10 cellular contexts compared by ENCODE assay signal in the genomic region with DNA sequence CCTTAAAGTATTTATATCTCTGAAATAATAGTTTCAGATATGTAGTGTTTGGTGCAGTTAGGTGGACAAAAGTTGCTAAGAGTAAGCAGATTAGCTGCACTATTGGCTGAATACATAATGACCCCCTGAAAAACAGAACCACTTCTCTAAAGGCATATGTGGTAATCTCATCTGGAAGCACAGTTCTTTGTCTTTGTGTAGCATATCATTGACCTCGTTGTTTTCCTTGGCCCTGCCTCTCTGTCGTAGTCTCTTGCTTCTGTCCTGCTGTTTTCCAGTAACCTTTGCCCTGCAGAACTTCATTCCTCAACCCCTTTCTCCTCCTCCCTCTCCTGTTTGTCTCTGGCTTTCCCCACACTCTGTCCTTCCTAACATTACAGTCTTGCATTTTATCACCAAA. TPM values are rescaled to one million over a fixed set of nuclear protein-coding genes. Genes with fewer than 3 reads are reported as not detected.
A peak's percentile ranks its signal among the peaks of the same experiment; 100 is the strongest.
DNase-seq lines count a peak whose midpoint lies in the region; ATAC-seq and TF ChIP-seq lines count a peak whose summit lies in the region.
"Had no signal": no experiment of that assay in that cellular context is flagged by ENCODE, and none has a peak within 500 bp of the region (broad histone marks: within the 10 kb centered on the region; RNA-seq: fewer than 3 reads in every experiment).

No MANE protein-coding gene starts in this region.

- H3K27ac Mint-ChIP-seq in activated naive CD4-positive, alpha-beta T cell treated with anti-CD3 and anti-CD28 coated beads, Interleukin-2, amount 10 ng/mL, durations not matched to agents 7 days and 5 days, result no peak overlapping the region
- H3K27ac Mint-ChIP-seq in activated naive CD8-positive, alpha-beta T cell treated with anti-CD3 and anti-CD28 coated beads, Interleukin-2, amount 50 U/mL, for 24 hours, result no peak overlapping the region
- H3K27ac Mint-ChIP-seq: CD4-positive, CD25-positive, alpha-beta regulatory T cell had no signal

- ATAC-seq in GM21447 (IDR thresholded peaks at IDR 0.05; ENCODE audit: unreplicated experiment) (peak; percentile 34), left ventricle myocardium superior (peak; percentile 58), GM21619 (IDR thresholded peaks at IDR 0.05; ENCODE audit: unreplicated experiment) (no peak)
- ATAC-seq in activated naive CD8-positive, alpha-beta T cell treated with anti-CD3 and anti-CD28 coated beads, Interleukin-2, amount 50 U/mL, for 24 hours, result no peak
- ATAC-seq: psoas muscle had no signal

- CTCF ChIA-PET in activated naive CD4-positive, alpha-beta T cell treated with anti-CD3 and anti-CD28 coated beads, Interleukin-2, amount 10 ng/mL, durations not matched to agents 7 days and 5 days (lab: Charles Lee), result no interaction called here

- DNase-seq in LoVo (ENCODE audit: low spot score) (peak; percentile 26), left ventricle myocardium superior (no peak), caudate nucleus (lab: John Stamatoyannopoulos, UW) (no peak)
- DNase-seq in activated naive CD4-positive, alpha-beta T cell treated with anti-CD3 and anti-CD28 coated beads, Interleukin-2, amount 10 ng/mL, durations not matched to agents 7 days and 5 days, result no peak
- DNase-seq in activated naive CD8-positive, alpha-beta T cell treated with anti-CD3 and anti-CD28 coated beads, Interleukin-2, amount 50 U/mL, for 24 hours, result no peak
- DNase-seq: CD4-positive, CD25-positive, alpha-beta regulatory T cell; psoas muscle had no signal

- H3K9me3 Mint-ChIP-seq in activated naive CD4-positive, alpha-beta T cell treated with anti-CD3 and anti-CD28 coated beads, Interleukin-2, amount 10 ng/mL, durations not matched to agents 7 days and 5 days, result no peaks in the 10 kb centered on the region
- no peaks in the 10 kb centered on the region for H3K9me3 Mint-ChIP-seq in activated naive CD8-positive, alpha-beta T cell treated with anti-CD3 and anti-CD28 coated beads, Interleukin-2, amount 50 U/mL, for 24 hours

- H3K4me3 Mint-ChIP-seq in activated naive CD4-positive, alpha-beta T cell treated with anti-CD3 and anti-CD28 coated beads, Interleukin-2, amount 10 ng/mL, durations not matched to agents 7 days and 5 days, result no peak overlapping the region
- H3K4me3 Mint-ChIP-seq in activated naive CD8-positive, alpha-beta T cell treated with anti-CD3 and anti-CD28 coated beads, Interleukin-2, amount 50 U/mL, for 24 hours, result no peak overlapping the region
- H3K4me3 Mint-ChIP-seq: CD4-positive, CD25-positive, alpha-beta regulatory T cell had no signal

- H3K36me3 Mint-ChIP-seq in activated naive CD4-positive, alpha-beta T cell treated with anti-CD3 and anti-CD28 coated beads, Interleukin-2, amount 10 ng/mL, durations not matched to agents 7 days and 5 days, result no peaks in the 10 kb centered on the region
- H3K36me3 Mint-ChIP-seq in activated naive CD8-positive, alpha-beta T cell treated with anti-CD3 and anti-CD28 coated beads, Interleukin-2, amount 50 U/mL, for 24 hours (ENCODE audit: low read depth), result no peaks in the 10 kb centered on the region
- H3K36me3 Mint-ChIP-seq: CD4-positive, CD25-positive, alpha-beta regulatory T cell had no signal

- no peaks in the 10 kb centered on the region for H3K4me1 Mint-ChIP-seq in activated naive CD4-positive, alpha-beta T cell treated with anti-CD3 and anti-CD28 coated beads, Interleukin-2, amount 10 ng/mL, durations not matched to agents 7 days and 5 days
- H3K4me1 Mint-ChIP-seq in activated naive CD8-positive, alpha-beta T cell treated with anti-CD3 and anti-CD28 coated beads, Interleukin-2, amount 50 U/mL, for 24 hours, result peaks cover 14% of the 10 kb centered on the region

- intact Hi-C loops in left ventricle myocardium superior (cut with micrococcal nuclease), result no loop called here

- H3K27me3 Mint-ChIP-seq in activated naive CD4-positive, alpha-beta T cell treated with anti-CD3 and anti-CD28 coated beads, Interleukin-2, amount 10 ng/mL, durations not matched to agents 7 days and 5 days, result no peaks in the 10 kb centered on the region
- no peaks in the 10 kb centered on the region for H3K27me3 Mint-ChIP-seq in activated naive CD8-positive, alpha-beta T cell treated with anti-CD3 and anti-CD28 coated beads, Interleukin-2, amount 50 U/mL, for 24 hours

- H3K27ac ChIP-seq in 22Rv1 (peak overlapping the region; percentile 33; the same call in 1 of the 2 replicates), caudate nucleus (ENCODE audit: low read depth, low read length) (no peak overlapping the region)
- H3K27ac ChIP-seq: psoas muscle had no signal

- no peak for TF ChIP-seq CTCF in 22Rv1 (IDR thresholded peaks at IDR 0.05)

RNA-seq across cellular contexts. Expression of gene JADE3, which starts 41.4 kb away (rescaled TPM):
- total RNA-seq in left ventricle myocardium superior, result 9.5 TPM

Comparison
In these comparisons a context has a peak if more than half of its experiments do, and no peak if none do; other contexts are left out.
1. ATAC-seq: peak in GM21447 (single experiment) and left ventricle myocardium superior (single experiment); none in GM21619 (single experiment) and activated naive CD8-positive, alpha-beta T cell treated with anti-CD3 and anti-CD28 coated beads, Interleukin-2, amount 50 U/mL, for 24 hours (single experiment).